In the genomic region with DNA sequence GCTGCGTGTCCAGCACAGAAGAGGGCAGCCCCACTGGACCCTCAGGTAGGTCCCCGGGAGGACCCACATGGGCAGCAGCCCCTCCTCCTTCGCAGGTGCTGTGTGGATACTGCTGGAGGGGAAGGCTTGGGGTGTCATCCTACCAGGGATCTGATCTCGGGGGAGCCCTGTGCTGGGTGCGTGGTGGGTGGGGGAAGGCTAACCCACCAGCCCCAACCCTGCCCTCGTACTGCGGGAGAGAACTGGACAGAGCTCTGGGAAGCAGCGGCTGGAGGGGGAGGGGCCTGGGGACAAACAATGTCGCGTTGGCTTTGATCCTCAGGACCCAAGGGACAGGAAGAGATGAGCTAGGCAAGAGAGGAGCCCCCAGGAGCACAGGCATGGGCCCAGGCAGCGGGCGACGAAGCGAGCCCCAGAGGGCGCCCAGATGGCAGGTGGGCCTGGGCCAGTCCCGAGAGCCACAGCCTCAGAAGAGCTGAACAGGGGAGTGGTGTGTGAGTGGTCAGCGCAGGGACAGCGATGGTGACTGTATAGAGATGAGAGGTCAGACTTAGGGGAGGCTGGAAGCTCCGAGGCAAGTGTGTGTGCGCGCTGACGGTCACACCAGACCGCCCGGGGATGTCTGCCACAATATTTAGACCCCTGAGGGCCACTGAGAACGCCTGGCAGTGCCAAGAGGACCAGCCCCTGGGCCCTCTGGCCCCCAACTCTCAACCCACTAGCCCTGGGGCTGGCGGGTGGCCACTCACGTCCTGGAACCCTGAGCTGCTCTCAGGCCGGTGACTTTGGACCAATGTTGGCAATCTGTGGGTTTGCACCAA, we compare ENCODE assay signal across 8 cellular contexts. TPM values are rescaled to one million over a fixed set of nuclear protein-coding genes. Genes with fewer than 3 reads are reported as not detected.
A peak's percentile ranks its signal among the peaks of the same experiment; 100 is the strongest.
DNase-seq lines count a peak whose midpoint lies in the region; ATAC-seq and TF ChIP-seq lines count a peak whose summit lies in the region.

No MANE protein-coding gene starts in this region.

- H3K4me3 Mint-ChIP-seq in IgD-negative memory B cell (peak overlapping the region; percentile 74 to 87 (median 82)), chondrocyte (ENCODE audit: unreplicated experiment) (peak overlapping the region; percentile 63)

- H3K4me3 ChIP-seq in mucosa of stomach (ENCODE audit: low read length): peak overlapping the region; percentile 69

- H3K27me3 Mint-ChIP-seq in IgD-negative memory B cell (no peaks in the 10 kb centered on the region), chondrocyte (ENCODE audit: low read depth) (no peaks in the 10 kb centered on the region)

- no peaks in the 10 kb centered on the region for H3K27me3 ChIP-seq in mucosa of stomach (ENCODE audit: control insufficient read depth, insufficient read depth, low read length)

- H3K4me1 Mint-ChIP-seq in IgD-negative memory B cell (peaks cover 5 to 12% (median 5%) of the 10 kb centered on the region in 3 donors), chondrocyte (ENCODE audit: low read depth) (peaks cover 10% of the 10 kb centered on the region)

- no peak for ATAC-seq in GM21515 (IDR thresholded peaks at IDR 0.05; ENCODE audit: unreplicated experiment)

- H3K9me3 Mint-ChIP-seq in IgD-negative memory B cell (no peaks in the 10 kb centered on the region), chondrocyte (ENCODE audit: low read depth) (no peaks in the 10 kb centered on the region)

- H3K4me1 ChIP-seq in mucosa of stomach (ENCODE audit: control insufficient read depth, insufficient read depth, low read length): peaks cover 72% of the 10 kb centered on the region

- H3K27ac Mint-ChIP-seq in IgD-negative memory B cell: peak overlapping the region; percentile 90 to 92 (median 91)
- H3K27ac Mint-ChIP-seq in chondrocyte (ENCODE audit: unreplicated experiment): no peak overlapping the region

- H3K27ac ChIP-seq in 22Rv1: peak overlapping the region; percentile 98

- peaks cover 13% of the 10 kb centered on the region for H3K36me3 ChIP-seq in mucosa of stomach (ENCODE audit: control insufficient read depth, insufficient read depth, low read length)

- DNase-seq in chondrocyte (ENCODE audit: low spot score) (no peak), CD1c-positive myeloid dendritic cell (ENCODE audit: extremely low spot score) (no peak), AG20443 (ENCODE audit: low spot score) (no peak)
- no peak for DNase-seq in stimulated activated CD4-positive, alpha-beta T cell treated with anti-CD3 and anti-CD28 coated beads, Interleukin-4, amount 100 ng/mL, for 4 hours

- H3K9ac ChIP-seq in mucosa of stomach (ENCODE audit: low read length): peak overlapping the region; percentile 89

- TF ChIP-seq CTCF in 22Rv1 (IDR thresholded peaks at IDR 0.05): no peak
- no peak for TF ChIP-seq CTCF in chondrocyte (IDR thresholded peaks at IDR 0.05)

- no peaks in the 10 kb centered on the region for H3K9me3 ChIP-seq in mucosa of stomach (ENCODE audit: control insufficient read depth, low read length)

- H3K36me3 Mint-ChIP-seq in IgD-negative memory B cell (peaks cover 10% of the 10 kb centered on the region), chondrocyte (ENCODE audit: low read depth) (peaks cover 1% of the 10 kb centered on the region)

RNA-seq across cellular contexts. Expression of a gene that starts 1.4 kb away (rescaled TPM):
- 47.1 TPM for polyA plus RNA-seq in IgD-negative memory B cell
- total RNA-seq in chondrocyte: 12.0 to 18.2 TPM (median 16.8 TPM) in 3 replicates

RNA-seq across cellular contexts. Expression of a gene that starts 40.7 kb away (rescaled TPM):
- polyA plus RNA-seq in IgD-negative memory B cell: 29.7 TPM
- 44.3 to 117 TPM (median 49.9 TPM) in 3 replicates for total RNA-seq in chondrocyte

RNA-seq across cellular contexts. Expression of a gene that starts 40.9 kb away (rescaled TPM):
- 13.4 TPM for polyA plus RNA-seq in IgD-negative memory B cell
- total RNA-seq in chondrocyte: 18.7 to 27.3 TPM (median 20.6 TPM) in 3 replicates

RNA-seq across cellular contexts. Expression of a gene that starts 53.4 kb away (rescaled TPM):
- polyA plus RNA-seq in IgD-negative memory B cell: not detected
- 0.17 to 0.23 TPM in 2 of 3 replicates, not detected in the other for total RNA-seq in chondrocyte
